ENCODE assay signal across 16 cellular contexts in the genomic region with DNA sequence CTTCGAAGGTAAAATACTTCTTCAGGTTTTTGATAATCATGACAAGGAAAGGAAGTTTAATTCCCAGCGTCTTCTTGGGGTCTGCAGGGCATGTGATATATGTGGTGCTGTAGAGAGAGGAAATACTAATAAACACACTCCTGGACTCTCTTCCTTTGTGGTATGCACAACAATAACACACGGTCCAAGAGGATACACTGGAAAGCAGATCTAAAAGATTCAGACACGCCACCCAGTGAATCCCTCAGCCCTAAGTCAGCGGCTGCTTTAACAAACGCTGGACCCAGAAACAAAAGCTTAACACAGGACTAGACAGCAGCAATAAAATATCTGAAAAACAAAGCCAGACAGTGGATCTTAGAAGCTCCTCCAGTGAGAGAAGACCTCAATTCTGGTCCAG. TPM values are rescaled to one million over a fixed set of nuclear protein-coding genes. Genes with fewer than 3 reads are reported as not detected.
DNase-seq lines count a peak whose midpoint lies in the region; ATAC-seq and TF ChIP-seq lines count a peak whose summit lies in the region.
"Had no signal": no experiment of that assay in that cellular context is flagged by ENCODE, and none has a peak within 500 bp of the region (broad histone marks: within the 10 kb centered on the region; RNA-seq: fewer than 3 reads in every experiment).

No MANE protein-coding gene starts in this region.

- H3K4ac ChIP-seq in mesenchymal stem cell (ENCODE audit: low read depth in 1 of 2, low read length in 2 of 2), result peak overlapping the region in 1 of 2 experiments; percentile 78

- H3K18ac ChIP-seq in mesenchymal stem cell (ENCODE audit: low read depth in 1 of 2, low read length in 2 of 2), result peak overlapping the region in 1 of 2 experiments; percentile 56

- no peak overlapping the region for H2AK5ac ChIP-seq in mesenchymal stem cell (ENCODE audit: low read length, severe bottlenecking)

- TF ChIP-seq POLR2A in vagina (IDR thresholded peaks at IDR 0.05), result no peak

- no peak overlapping the region for H3K4me2 ChIP-seq in fibroblast of lung (ENCODE audit: extremely low read depth, insufficient read depth, low read length)
- H3K4me2 ChIP-seq in mesenchymal stem cell (ENCODE audit: low read length, poor library complexity, severe bottlenecking), result no peak overlapping the region

- no peak overlapping the region for H2BK5ac ChIP-seq in mesenchymal stem cell (ENCODE audit: low read depth, low read length, poor library complexity, severe bottlenecking)

- H3K4me1 ChIP-seq in left ventricle myocardium inferior, result peaks cover 80% of the 10 kb centered on the region
- peaks cover 18% of the 10 kb centered on the region for H3K4me1 ChIP-seq in fibroblast of lung (ENCODE audit: control insufficient read depth, extremely low read depth, insufficient read depth, low read length)
- H3K4me1 ChIP-seq in mesenchymal stem cell (ENCODE audit: control insufficient read depth, insufficient read depth, low read depth, low read length), result peaks cover 8% of the 10 kb centered on the region
- H3K4me1 ChIP-seq in upper lobe of right lung, result peaks cover 20% of the 10 kb centered on the region
- peaks cover 29% of the 10 kb centered on the region for H3K4me1 ChIP-seq in vagina

- H2BK15ac ChIP-seq in mesenchymal stem cell (ENCODE audit: low read depth, poor library complexity, severe bottlenecking), result no peak overlapping the region

- peak overlapping the region in 1 of 2 experiments; percentile 36 for H3K14ac ChIP-seq in mesenchymal stem cell (ENCODE audit: low read length in 2 of 2)

- WGBS in mesenchymal stem cell, result 12% methylated on average over 4 of the region's 6 CpGs

- H3K9ac ChIP-seq in fibroblast of lung (ENCODE audit: insufficient read depth, low read length) (no peak overlapping the region), mesenchymal stem cell (ENCODE audit: low read length) (no peak overlapping the region)

- no peak overlapping the region for H4K91ac ChIP-seq in mesenchymal stem cell (ENCODE audit: low read length)

- no peak overlapping the region for H2BK120ac ChIP-seq in mesenchymal stem cell (ENCODE audit: low read depth, low read length)

- peaks cover 47% of the 10 kb centered on the region for H3K36me3 ChIP-seq in left ventricle myocardium inferior
- peaks cover 5% of the 10 kb centered on the region for H3K36me3 ChIP-seq in fibroblast of lung (ENCODE audit: control insufficient read depth, insufficient read depth, low read length)
- peaks cover 18 to 41% of the 10 kb centered on the region in 2 experiments for H3K36me3 ChIP-seq in mesenchymal stem cell (ENCODE audit: control insufficient read depth in 1 of 2, insufficient read depth in 2 of 2, low read depth in 1 of 2, low read length in 2 of 2)
- peaks cover 45% of the 10 kb centered on the region for H3K36me3 ChIP-seq in upper lobe of right lung
- H3K36me3 ChIP-seq in vagina, result peaks cover 3 to 53% of the 10 kb centered on the region in 2 donors

- TF ChIP-seq CTCF in left ventricle myocardium inferior (IDR thresholded peaks at IDR 0.05; ENCODE audit: borderline replicate concordance) (no peak), fibroblast of lung (conservative IDR thresholded peaks at IDR 0.05 in 1 of 2, IDR thresholded peaks at IDR 0.05 in 1 of 2; ENCODE audit: low read depth in 1 of 2, low read length in 2 of 2) (no peak), upper lobe of right lung (IDR thresholded peaks at IDR 0.05) (no peak), vagina (IDR thresholded peaks at IDR 0.05) (no peak)

- H2AFZ ChIP-seq in fibroblast of lung (ENCODE audit: low read length) (no peak overlapping the region), mesenchymal stem cell (ENCODE audit: low read depth, low read length) (no peak overlapping the region)

- intact Hi-C loops in left ventricle myocardium inferior (cut with micrococcal nuclease), result no loop called here
- intact Hi-C loops in left cardiac atrium (cut with DNase I), result no loop called here
- intact Hi-C loops in upper lobe of right lung (cut with DNase I), result no loop called here
- intact Hi-C loops in vagina (cut with DNase I), result no loop called here

- H3K79me1 ChIP-seq in mesenchymal stem cell (replicated peaks; ENCODE audit: low read length, poor library complexity, severe bottlenecking), result peaks cover 18% of the 10 kb centered on the region

- H3K79me2 ChIP-seq in fibroblast of lung (ENCODE audit: control insufficient read depth, insufficient read depth, low read length), result peaks cover 41% of the 10 kb centered on the region

- no peaks in the 10 kb centered on the region for H3K9me3 ChIP-seq in left ventricle myocardium inferior (replicated peaks)
- H3K9me3 ChIP-seq in fibroblast of lung (ENCODE audit: control insufficient read depth, insufficient read depth, low read depth, low read length), result no peaks in the 10 kb centered on the region
- no peaks in the 10 kb centered on the region for H3K9me3 ChIP-seq in mesenchymal stem cell (ENCODE audit: control insufficient read depth, low read length)
- H3K9me3 ChIP-seq in upper lobe of right lung, result no peaks in the 10 kb centered on the region
- H3K9me3 ChIP-seq in vagina, result no peaks in the 10 kb centered on the region

- peak overlapping the region in 1 of 2 experiments; percentile 71 for H2BK12ac ChIP-seq in mesenchymal stem cell (ENCODE audit: low read length in 2 of 2)

- ATAC-seq in left cardiac atrium (no peak), upper lobe of right lung (no peak), GM18868 (IDR thresholded peaks at IDR 0.05; ENCODE audit: unreplicated experiment) (no peak)

- H4K8ac ChIP-seq in mesenchymal stem cell (ENCODE audit: low read length), result no peak overlapping the region

- H3K27me3 ChIP-seq in left ventricle myocardium inferior (ENCODE audit: low read depth) (no peaks in the 10 kb centered on the region), fibroblast of lung (ENCODE audit: control insufficient read depth, insufficient read depth, low read length) (no peaks in the 10 kb centered on the region), mesenchymal stem cell (ENCODE audit: control insufficient read depth in 1 of 2, insufficient read depth in 1 of 2, low read length in 2 of 2) (no peaks in the 10 kb centered on the region), upper lobe of right lung (no peaks in the 10 kb centered on the region), vagina (no peaks in the 10 kb centered on the region)

- no peak overlapping the region for H3K23ac ChIP-seq in mesenchymal stem cell (ENCODE audit: low read length in 2 of 2)

- H3K4me3 ChIP-seq in left ventricle myocardium inferior, result no peak overlapping the region
- no peak overlapping the region for H3K4me3 ChIP-seq in fibroblast of lung (replicated peaks in 1 of 4; ENCODE audit: control extremely low read depth in 1 of 4, insufficient read depth in 1 of 4, low read depth in 3 of 4, low read length in 4 of 4)
- no peak overlapping the region for H3K4me3 ChIP-seq in mesenchymal stem cell (ENCODE audit: insufficient read depth in 1 of 2, low read depth in 1 of 2, low read length in 2 of 2)
- no peak overlapping the region for H3K4me3 ChIP-seq in upper lobe of right lung
- H3K4me3 ChIP-seq in vagina, result no peak overlapping the region

- peak overlapping the region; percentile 66 for H3K27ac ChIP-seq in left ventricle myocardium inferior (replicated peaks)
- H3K27ac ChIP-seq in fibroblast of lung (ENCODE audit: insufficient read depth, low read length), result peak overlapping the region; percentile 46
- no peak overlapping the region for H3K27ac ChIP-seq in mesenchymal stem cell (ENCODE audit: low read length, poor library complexity, severe bottlenecking)
- H3K27ac ChIP-seq in upper lobe of right lung, result peak overlapping the region; percentile 14
- no peak overlapping the region for H3K27ac ChIP-seq in vagina

- DNase-seq in left ventricle myocardium inferior (no peak), left cardiac atrium (no peak), fibroblast of lung (ENCODE audit: low read depth in 2 of 2) (no peak), mesenchymal stem cell (peak; percentile 89), upper lobe of right lung (no peak), vagina (ENCODE audit: extremely low spot score in 2 of 2) (no peak)
- DNase-seq in activated CD8-positive, alpha-beta memory T cell treated with anti-CD3 and anti-CD28 coated beads for 24 hours, result no peak
- DNase-seq: CD4-positive, alpha-beta memory T cell; GF-D8; H9; NCI-H1092 treated with DMSO at 0.1 percent for 48 hours; NCI-H2081 treated with DMSO at 0.1 percent for 48 hours; NCI-H510A treated with DMSO at 0.1 percent for 48 hours; NCI-H774; SIG-M5 had no signal

- H4K20me1 ChIP-seq in fibroblast of lung (ENCODE audit: control insufficient read depth, extremely low read depth, insufficient read depth, low read length), result peaks cover 2% of the 10 kb centered on the region

RNA-seq across cellular contexts. Expression of a gene that starts 13.1 kb away (rescaled TPM):
- total RNA-seq in left ventricle myocardium inferior (34.5 TPM), left cardiac atrium (10 to 100 TPM; 31.6 to 32.0 TPM), fibroblast of lung (23.4 and 29.2 TPM in 2 replicates), upper lobe of right lung (24.8 TPM), vagina (72.7 TPM)
- 30.2 and 33.2 TPM in 2 replicates for polyA plus RNA-seq in fibroblast of lung
- 22.8 and 31.8 TPM in 2 replicates for polyA plus RNA-seq in fibroblast of lung (2012)
- polyA minus RNA-seq in fibroblast of lung (ENCODE audit: low replicate concordance), result 20.3 and 22.2 TPM in 2 replicates
- 44.9 TPM for polyA plus RNA-seq in mesenchymal stem cell (2013, experiment 1 of 2)
- 45.4 TPM for polyA plus RNA-seq in mesenchymal stem cell (2013, experiment 2 of 2)

Comparison
In these comparisons a context has a peak if more than half of its experiments do, and no peak if none do; other contexts are left out.
1. H3K27ac ChIP-seq: peak in left ventricle myocardium inferior (single experiment), fibroblast of lung (single experiment) and upper lobe of right lung (single experiment); none in mesenchymal stem cell (single experiment) and vagina (single experiment).